Comparison of ENCODE assay signal across 1 cellular context in genomic region chr5:135432113-135432512, GRCh38.
TF ChIP-seq lines count a peak whose summit lies in the region.

No MANE protein-coding gene starts in this region.

TF ChIP-seq in WTC11, 78 proteins besides CTCF, POLR2A, EP300 and RAD21 (continued from another document):
- TF ChIP-seq, protein P1, sequence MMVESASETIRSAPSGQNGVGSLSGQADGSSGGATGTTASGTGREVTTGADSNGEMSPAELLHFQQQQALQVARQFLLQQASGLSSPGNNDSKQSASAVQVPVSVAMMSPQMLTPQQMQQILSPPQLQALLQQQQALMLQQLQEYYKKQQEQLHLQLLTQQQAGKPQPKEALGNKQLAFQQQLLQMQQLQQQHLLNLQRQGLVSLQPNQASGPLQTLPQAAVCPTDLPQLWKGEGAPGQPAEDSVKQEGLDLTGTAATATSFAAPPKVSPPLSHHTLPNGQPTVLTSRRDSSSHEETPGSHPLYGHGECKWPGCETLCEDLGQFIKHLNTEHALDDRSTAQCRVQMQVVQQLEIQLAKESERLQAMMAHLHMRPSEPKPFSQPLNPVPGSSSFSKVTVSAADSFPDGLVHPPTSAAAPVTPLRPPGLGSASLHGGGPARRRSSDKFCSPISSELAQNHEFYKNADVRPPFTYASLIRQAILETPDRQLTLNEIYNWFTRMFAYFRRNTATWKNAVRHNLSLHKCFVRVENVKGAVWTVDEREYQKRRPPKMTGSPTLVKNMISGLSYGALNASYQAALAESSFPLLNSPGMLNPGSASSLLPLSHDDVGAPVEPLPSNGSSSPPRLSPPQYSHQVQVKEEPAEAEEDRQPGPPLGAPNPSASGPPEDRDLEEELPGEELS (CRISPR knock-in tag; IDR thresholded peaks at IDR 0.05) = no peak
- TF ChIP-seq ZNF671 (CRISPR knock-in tag; IDR thresholded peaks at IDR 0.05) (no peak), GTF2I (CRISPR knock-in tag; conservative IDR thresholded peaks at IDR 0.05) (no peak), ZNF219 (CRISPR knock-in tag; IDR thresholded peaks at IDR 0.05; ENCODE audit: borderline replicate concordance) (no peak), SOX15 (CRISPR knock-in tag; IDR thresholded peaks at IDR 0.05) (no peak), NFE2L1 (CRISPR knock-in tag; IDR thresholded peaks at IDR 0.05) (no peak)
- TF ChIP-seq, protein P2, sequence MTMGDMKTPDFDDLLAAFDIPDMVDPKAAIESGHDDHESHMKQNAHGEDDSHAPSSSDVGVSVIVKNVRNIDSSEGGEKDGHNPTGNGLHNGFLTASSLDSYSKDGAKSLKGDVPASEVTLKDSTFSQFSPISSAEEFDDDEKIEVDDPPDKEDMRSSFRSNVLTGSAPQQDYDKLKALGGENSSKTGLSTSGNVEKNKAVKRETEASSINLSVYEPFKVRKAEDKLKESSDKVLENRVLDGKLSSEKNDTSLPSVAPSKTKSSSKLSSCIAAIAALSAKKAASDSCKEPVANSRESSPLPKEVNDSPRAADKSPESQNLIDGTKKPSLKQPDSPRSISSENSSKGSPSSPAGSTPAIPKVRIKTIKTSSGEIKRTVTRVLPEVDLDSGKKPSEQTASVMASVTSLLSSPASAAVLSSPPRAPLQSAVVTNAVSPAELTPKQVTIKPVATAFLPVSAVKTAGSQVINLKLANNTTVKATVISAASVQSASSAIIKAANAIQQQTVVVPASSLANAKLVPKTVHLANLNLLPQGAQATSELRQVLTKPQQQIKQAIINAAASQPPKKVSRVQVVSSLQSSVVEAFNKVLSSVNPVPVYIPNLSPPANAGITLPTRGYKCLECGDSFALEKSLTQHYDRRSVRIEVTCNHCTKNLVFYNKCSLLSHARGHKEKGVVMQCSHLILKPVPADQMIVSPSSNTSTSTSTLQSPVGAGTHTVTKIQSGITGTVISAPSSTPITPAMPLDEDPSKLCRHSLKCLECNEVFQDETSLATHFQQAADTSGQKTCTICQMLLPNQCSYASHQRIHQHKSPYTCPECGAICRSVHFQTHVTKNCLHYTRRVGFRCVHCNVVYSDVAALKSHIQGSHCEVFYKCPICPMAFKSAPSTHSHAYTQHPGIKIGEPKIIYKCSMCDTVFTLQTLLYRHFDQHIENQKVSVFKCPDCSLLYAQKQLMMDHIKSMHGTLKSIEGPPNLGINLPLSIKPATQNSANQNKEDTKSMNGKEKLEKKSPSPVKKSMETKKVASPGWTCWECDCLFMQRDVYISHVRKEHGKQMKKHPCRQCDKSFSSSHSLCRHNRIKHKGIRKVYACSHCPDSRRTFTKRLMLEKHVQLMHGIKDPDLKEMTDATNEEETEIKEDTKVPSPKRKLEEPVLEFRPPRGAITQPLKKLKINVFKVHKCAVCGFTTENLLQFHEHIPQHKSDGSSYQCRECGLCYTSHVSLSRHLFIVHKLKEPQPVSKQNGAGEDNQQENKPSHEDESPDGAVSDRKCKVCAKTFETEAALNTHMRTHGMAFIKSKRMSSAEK (CRISPR knock-in tag; IDR thresholded peaks at IDR 0.05; ENCODE audit: borderline replicate concordance) = no peak
